7 cellular contexts compared by ENCODE assay signal in genomic region chr5:103587185-103587748, GRCh38. TPM values are rescaled to one million over a fixed set of nuclear protein-coding genes. Genes with fewer than 3 reads are reported as not detected.
DNase-seq lines count a peak whose midpoint lies in the region; ATAC-seq, FAIRE-seq and TF ChIP-seq lines count a peak whose summit lies in the region.

No MANE protein-coding gene starts in this region.

- WGBS in pancreas, 2 donors: 10% methylated on average over 2 of the region's 2 CpGs

- H3K36me3 Mint-ChIP-seq in Calu3 (ENCODE audit: insufficient read depth, unreplicated experiment) (no peaks in the 10 kb centered on the region), T-helper 17 cell (ENCODE audit: low read depth) (no peaks in the 10 kb centered on the region)

- DNase-seq in HCEC 1CT (peak; percentile 43), NCI-H226 (peak; percentile 22), pancreas (no peak), Calu3 (no peak), WERI-Rb-1 (no peak), T-helper 17 cell (no peak)

- H3K27ac ChIP-seq in pancreas (no peak overlapping the region), WERI-Rb-1 (no peak overlapping the region)

- ATAC-seq in pancreas (peak in 3 of 4 donors; percentile 74 to 77 (median 77)), T-helper 17 cell (no peak)

- H3K4me1 Mint-ChIP-seq in Calu3 (ENCODE audit: low read depth, unreplicated experiment) (peaks cover 2% of the 10 kb centered on the region), T-helper 17 cell (no peaks in the 10 kb centered on the region)

- BruUV-seq in Calu3 (replicated peaks; lab: Mats Ljungman, UMichigan): no TSS peak

- no peak overlapping the region for H3K27ac Mint-ChIP-seq in Calu3 (ENCODE audit: unreplicated experiment)
- no peak overlapping the region for H3K27ac Mint-ChIP-seq in T-helper 17 cell

- CTCF ChIA-PET in Calu3 (lab: Charles Lee): interaction anchor here (0.6 to 1.7 kb wide), 6 partner anchors 23 to 592 kb away, joined by 3 to 11 read pairs (median 4); no protein-coding TSS in a partner anchor

- H3K9me3 Mint-ChIP-seq in Calu3 (ENCODE audit: low read depth, unreplicated experiment): no peaks in the 10 kb centered on the region

- H3K9me3 ChIP-seq in pancreas (no peaks in the 10 kb centered on the region), WERI-Rb-1 (ENCODE audit: severe bottlenecking) (no peaks in the 10 kb centered on the region), T-helper 17 cell (ENCODE audit: control insufficient read depth, low read length, poor library complexity, severe bottlenecking) (no peaks in the 10 kb centered on the region)

- intact Hi-C loops in pancreas (cut with DNase I): no loop called here
- intact Hi-C loops in Calu3 (cut with micrococcal nuclease; ENCODE audit: unreplicated experiment): loop anchor here (1.0 to 10.0 kb wide), 5 partner anchors 221 to 1218 kb away; no protein-coding TSS in a partner anchor

- H3K27me3 Mint-ChIP-seq in Calu3 (ENCODE audit: unreplicated experiment) (no peaks in the 10 kb centered on the region), T-helper 17 cell (peaks cover 14% of the 10 kb centered on the region)

- no peaks in the 10 kb centered on the region for H3K36me3 ChIP-seq in pancreas
- H3K36me3 ChIP-seq in WERI-Rb-1: no peaks in the 10 kb centered on the region

- H3K27me3 ChIP-seq in pancreas: no peaks in the 10 kb centered on the region
- no peaks in the 10 kb centered on the region for H3K27me3 ChIP-seq in WERI-Rb-1 (ENCODE audit: insufficient read depth, low read depth, severe bottlenecking)

- TF ChIP-seq CTCF in pancreas (IDR thresholded peaks at IDR 0.05) (peak in 3 of 4 donors; percentile 23 to 38 (median 36)), Calu3 (IDR thresholded peaks at IDR 0.05; ENCODE audit: unreplicated experiment) (no peak), WERI-Rb-1 (IDR thresholded peaks at IDR 0.05; ENCODE audit: low read depth, low read length) (no peak)

- FAIRE-seq in colon (lab: Jason Lieb, UNC): peak; percentile 43
- FAIRE-seq in pancreas (lab: Jason Lieb, UNC): peak; percentile 84

- H3K4me3 Mint-ChIP-seq in Calu3 (ENCODE audit: low read depth, unreplicated experiment): no peak overlapping the region
- no peak overlapping the region for H3K4me3 Mint-ChIP-seq in T-helper 17 cell

- H3K4me3 ChIP-seq in pancreas (no peak overlapping the region), WERI-Rb-1 (ENCODE audit: low read depth, low read length) (no peak overlapping the region)

- no peaks in the 10 kb centered on the region for H3K4me1 ChIP-seq in pancreas

RNA-seq across cellular contexts. Expression of gene NUDT12, which starts 24.7 kb away (rescaled TPM):
- 10 to 100 TPM in 2 of 6 donors, 1 to 10 TPM in 4; 5.7 to 12.7 (median 8.2) TPM for total RNA-seq in pancreas
- 10 to 100 TPM in 1 of 2 donors, 1 to 10 TPM in 1; 8.2 to 13.5 TPM for polyA plus RNA-seq in pancreas
- total RNA-seq in Calu3 (2022): 19.5 and 28.5 TPM in 2 replicates
- under 1 TPM; 0.18 to 0.57 TPM for total RNA-seq in T-helper 17 cell

Comparison
In these comparisons a context has a peak if more than half of its experiments do, and no peak if none do; other contexts are left out.
1. DNase-seq: peak in HCEC 1CT (single experiment) and NCI-H226 (single experiment); none in pancreas (0 of 6), Calu3 (single experiment), WERI-Rb-1 (single experiment) and T-helper 17 cell (0 of 3).
2. CTCF ChIP-seq: peak in pancreas (3 of 4); none in Calu3 (single experiment) and WERI-Rb-1 (single experiment).
3. RNA of gene NUDT12, which starts 24.7 kb away (total RNA-seq): 19.5 to 28.5 TPM in Calu3 and 5.7 to 12.7 TPM in pancreas; 0.18 to 0.57 TPM in T-helper 17 cell; every median in the first group is over 4 times any median in the second.